Comparison of ENCODE assay signal across 8 cellular contexts in the genomic region with DNA sequence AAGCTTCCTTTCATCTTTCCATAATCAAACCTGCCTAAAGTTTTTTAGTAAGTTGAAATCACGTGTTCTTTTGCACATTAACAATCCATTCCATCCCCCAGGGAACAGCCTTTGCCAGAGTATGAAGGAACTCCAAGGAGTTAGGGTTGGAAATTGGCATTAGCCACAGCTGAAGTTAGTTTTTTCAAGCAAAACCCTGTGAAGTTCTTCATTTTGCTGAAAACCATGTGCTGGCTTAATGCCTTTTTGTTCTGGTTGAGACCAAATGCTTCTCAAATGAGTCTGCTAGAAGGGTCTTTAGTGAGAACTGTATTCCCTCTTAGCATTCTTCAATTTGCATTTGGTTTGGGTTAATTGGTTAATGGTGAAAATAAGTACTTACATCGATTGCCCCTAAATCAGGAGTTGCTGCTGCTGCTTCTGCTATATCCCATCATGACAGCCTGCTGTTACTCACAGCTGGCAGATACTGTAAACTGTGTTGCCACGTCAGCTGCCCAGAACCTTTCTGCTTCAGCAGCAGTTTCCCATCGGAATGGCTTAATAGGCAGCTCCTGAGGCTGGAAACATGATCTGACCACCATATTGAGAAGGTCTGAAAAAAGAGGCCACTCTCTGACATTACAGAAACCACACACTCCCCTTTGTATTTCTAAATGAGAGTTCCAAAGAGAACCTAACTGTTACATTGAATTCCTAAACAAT. TPM values are rescaled to one million over a fixed set of nuclear protein-coding genes. Genes with fewer than 3 reads are reported as not detected.
DNase-seq lines count a peak whose midpoint lies in the region; ATAC-seq and TF ChIP-seq lines count a peak whose summit lies in the region.

No MANE protein-coding gene starts in this region.

- H3K9ac ChIP-seq in fibroblast of lung (ENCODE audit: insufficient read depth, low read length) = no peak overlapping the region

- peak overlapping the region; percentile 18 for H3K27ac ChIP-seq in fibroblast of lung (ENCODE audit: insufficient read depth, low read length)
- no peak overlapping the region for H3K27ac ChIP-seq in effector memory CD4-positive, alpha-beta T cell (ENCODE audit: insufficient read depth, low read length, poor library complexity, severe bottlenecking)

- peak; percentile 25 for DNase-seq in G401 (ENCODE audit: low spot score)
- peak; percentile 81 for DNase-seq in OCI-M1 (lab: John Stamatoyannopoulos, UW)
- peak; percentile 96 to 97 for DNase-seq in fibroblast of lung (ENCODE audit: low read depth in 2 of 2)
- DNase-seq in nucleus accumbens (lab: John Stamatoyannopoulos, UW) = peak in 42 of 56 donors; percentile 2 to 72 (median 30)
- DNase-seq in activated CD4-positive, alpha-beta T cell treated with anti-CD3 and anti-CD28 coated beads for 1 hour = no peak
- no peak for DNase-seq in AML-193 (lab: John Stamatoyannopoulos, UW)
- DNase-seq in effector memory CD4-positive, alpha-beta T cell = no peak

- peak overlapping the region in 3 of 4 experiments; percentile 8 to 47 (median 18) for H3K4me3 ChIP-seq in fibroblast of lung (replicated peaks in 1 of 4; ENCODE audit: control extremely low read depth in 1 of 4, insufficient read depth in 1 of 4, low read depth in 3 of 4, low read length in 4 of 4)
- no peak overlapping the region for H3K4me3 ChIP-seq in effector memory CD4-positive, alpha-beta T cell (ENCODE audit: insufficient read depth, low read depth, low read length, poor library complexity, severe bottlenecking)

- no peak for TF ChIP-seq CTCF in fibroblast of lung (conservative IDR thresholded peaks at IDR 0.05 in 1 of 2, IDR thresholded peaks at IDR 0.05 in 1 of 2; ENCODE audit: low read depth in 1 of 2, low read length in 2 of 2)

- ATAC-seq in GM19467 (IDR thresholded peaks at IDR 0.05; ENCODE audit: unreplicated experiment) = no peak

- no peaks in the 10 kb centered on the region for H4K20me1 ChIP-seq in fibroblast of lung (ENCODE audit: control insufficient read depth, extremely low read depth, insufficient read depth, low read length)

- no peaks in the 10 kb centered on the region for H3K9me3 ChIP-seq in fibroblast of lung (ENCODE audit: control insufficient read depth, insufficient read depth, low read depth, low read length)
- H3K9me3 ChIP-seq in effector memory CD4-positive, alpha-beta T cell (ENCODE audit: control insufficient read depth, low read length) = no peaks in the 10 kb centered on the region

- no peaks in the 10 kb centered on the region for H3K36me3 ChIP-seq in fibroblast of lung (ENCODE audit: control insufficient read depth, insufficient read depth, low read length)
- H3K36me3 ChIP-seq in effector memory CD4-positive, alpha-beta T cell (ENCODE audit: control insufficient read depth, insufficient read depth, low read length) = no peaks in the 10 kb centered on the region

- H3K4me2 ChIP-seq in fibroblast of lung (ENCODE audit: extremely low read depth, insufficient read depth, low read length) = peak overlapping the region; percentile 70

- H3K4me1 ChIP-seq in fibroblast of lung (ENCODE audit: control insufficient read depth, extremely low read depth, insufficient read depth, low read length) = no peaks in the 10 kb centered on the region
- no peaks in the 10 kb centered on the region for H3K4me1 ChIP-seq in effector memory CD4-positive, alpha-beta T cell (ENCODE audit: control insufficient read depth, insufficient read depth, low read length, poor library complexity, severe bottlenecking)

- H3K79me2 ChIP-seq in fibroblast of lung (ENCODE audit: control insufficient read depth, insufficient read depth, low read length) = no peaks in the 10 kb centered on the region

- peak overlapping the region; percentile 68 for H2AFZ ChIP-seq in fibroblast of lung (ENCODE audit: low read length)

- no peaks in the 10 kb centered on the region for H3K27me3 ChIP-seq in fibroblast of lung (ENCODE audit: control insufficient read depth, insufficient read depth, low read length)
- H3K27me3 ChIP-seq in effector memory CD4-positive, alpha-beta T cell (replicated peaks; ENCODE audit: control insufficient read depth, insufficient read depth, low read length, poor library complexity, severe bottlenecking) = no peaks in the 10 kb centered on the region

- in situ Hi-C loops in G401 (cut with HindIII; ENCODE audit: low sequenced_read_pairs) = no loop called here

RNA-seq across cellular contexts. Expression of a gene that starts 14.1 kb away (rescaled TPM):
- total RNA-seq in G401 (2014; rRNA removed; shearing (Covaris generic)) = 0.71 TPM in 1 of 2 replicates, not detected in the other
- 1.0 and 3.1 TPM in 2 replicates for total RNA-seq in fibroblast of lung
- polyA plus RNA-seq in fibroblast of lung = 1.8 and 2.7 TPM in 2 replicates
- 1.7 and 2.2 TPM in 2 replicates for polyA plus RNA-seq in fibroblast of lung (2012)
- polyA minus RNA-seq in fibroblast of lung (ENCODE audit: low replicate concordance) = 1.7 and 4.1 TPM in 2 replicates

Comparison
In these comparisons a context has a peak if more than half of its experiments do, and no peak if none do; other contexts are left out.
1. DNase-seq: peak in G401 (single experiment), OCI-M1 (single experiment), fibroblast of lung (2 of 2) and nucleus accumbens (42 of 56); none in activated CD4-positive, alpha-beta T cell treated with anti-CD3 and anti-CD28 coated beads for 1 hour (single experiment), AML-193 (0 of 2) and effector memory CD4-positive, alpha-beta T cell (0 of 3).